In the genomic region with DNA sequence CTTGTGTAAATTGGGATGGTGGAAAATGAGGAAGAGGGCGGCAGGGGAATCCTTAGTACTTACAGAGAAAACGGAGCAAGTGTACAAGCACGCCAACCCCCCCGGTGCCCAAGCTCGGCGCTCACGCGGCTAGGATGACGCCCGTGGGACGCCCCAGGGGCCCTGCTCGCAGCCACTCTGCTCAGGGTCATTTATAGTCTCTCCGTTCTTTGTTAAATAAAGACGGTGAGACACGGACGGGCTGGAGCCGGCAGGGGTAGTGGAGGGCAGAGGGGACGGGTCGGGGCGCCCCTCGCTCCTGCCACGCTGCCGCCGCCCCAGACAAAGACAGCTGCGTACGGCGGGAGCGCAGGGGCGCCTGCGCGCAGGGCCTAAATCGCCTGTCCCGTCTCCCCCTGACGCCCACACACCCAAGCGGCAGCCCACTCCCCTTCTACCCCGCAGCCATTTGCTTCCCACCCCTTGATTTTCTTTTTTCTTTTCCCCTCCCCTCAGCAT, we compare ENCODE assay signal across 8 cellular contexts. TPM values are rescaled to one million over a fixed set of nuclear protein-coding genes. Genes with fewer than 3 reads are reported as not detected.
DNase-seq lines count a peak whose midpoint lies in the region; ATAC-seq and TF ChIP-seq lines count a peak whose summit lies in the region.

No MANE protein-coding gene starts in this region.

- no peaks in the 10 kb centered on the region for H3K36me3 ChIP-seq in HUES64 (ENCODE audit: insufficient read depth, low read length)

- peak overlapping the region; percentile 71 for H3K4me3 ChIP-seq in HUES64 (ENCODE audit: low read length)
- H3K4me3 ChIP-seq in astrocyte of the cerebellum (ENCODE audit: low read depth, low read length), result peak overlapping the region; percentile 35

- peaks cover 33% of the 10 kb centered on the region for H3K4me1 ChIP-seq in HUES64 (ENCODE audit: insufficient read depth, low read length)

- no peaks in the 10 kb centered on the region for H3K27me3 ChIP-seq in HUES64 (ENCODE audit: insufficient read depth, low read length)

- H3K27ac ChIP-seq in HUES64 (ENCODE audit: low read depth, low read length), result peak overlapping the region; percentile 99

- WGBS in HUES64, result 1% methylated on average over 36 of the region's 36 CpGs

- H3K9me3 ChIP-seq in HUES64 (ENCODE audit: insufficient read depth, low read depth, low read length), result no peaks in the 10 kb centered on the region

- peak overlapping the region; percentile 100 for H3K9ac ChIP-seq in HUES64 (ENCODE audit: low read depth, low read length)

- TF ChIP-seq CTCF in GM13976 (IDR thresholded peaks at IDR 0.05; ENCODE audit: borderline replicate concordance, control extremely low read depth, extremely low read depth, insufficient read depth, missing control alignments) (no peak), astrocyte of the cerebellum (IDR thresholded peaks at IDR 0.05; ENCODE audit: low read depth, low read length, missing control alignments) (no peak)

- in situ Hi-C loops in GM13976 (cut with MboI; ENCODE audit: low sequenced_read_pairs, unreplicated experiment), result no loop called here
- in situ Hi-C loops in astrocyte of the cerebellum (cut with HindIII; ENCODE audit: low sequenced_read_pairs), result no loop called here

- DNase-seq in GM13976 (ENCODE audit: low spot score), result peak; percentile 56
- peak; percentile 53 for DNase-seq in SW480 (ENCODE audit: low spot score)
- no peak for DNase-seq in astrocyte of the cerebellum (ENCODE audit: low read depth)
- peak in 45 of 51 donors; percentile 17 to 78 (median 54) for DNase-seq in hypothalamus (lab: John Stamatoyannopoulos, UW)
- peak; percentile 94 for DNase-seq in retina

- ATAC-seq in GM21515 (IDR thresholded peaks at IDR 0.05; ENCODE audit: unreplicated experiment) (no peak), HG02938 (IDR thresholded peaks at IDR 0.05; ENCODE audit: unreplicated experiment) (no peak)

RNA-seq across cellular contexts. Expression of a gene that starts 37.8 kb away (rescaled TPM):
- polyA plus RNA-seq in HUES64 (2013, experiment 1 of 2), result 369 TPM
- 368 TPM for polyA plus RNA-seq in HUES64 (2013, experiment 2 of 2)
